1 cellular context compared by ENCODE assay signal in the genomic region with DNA sequence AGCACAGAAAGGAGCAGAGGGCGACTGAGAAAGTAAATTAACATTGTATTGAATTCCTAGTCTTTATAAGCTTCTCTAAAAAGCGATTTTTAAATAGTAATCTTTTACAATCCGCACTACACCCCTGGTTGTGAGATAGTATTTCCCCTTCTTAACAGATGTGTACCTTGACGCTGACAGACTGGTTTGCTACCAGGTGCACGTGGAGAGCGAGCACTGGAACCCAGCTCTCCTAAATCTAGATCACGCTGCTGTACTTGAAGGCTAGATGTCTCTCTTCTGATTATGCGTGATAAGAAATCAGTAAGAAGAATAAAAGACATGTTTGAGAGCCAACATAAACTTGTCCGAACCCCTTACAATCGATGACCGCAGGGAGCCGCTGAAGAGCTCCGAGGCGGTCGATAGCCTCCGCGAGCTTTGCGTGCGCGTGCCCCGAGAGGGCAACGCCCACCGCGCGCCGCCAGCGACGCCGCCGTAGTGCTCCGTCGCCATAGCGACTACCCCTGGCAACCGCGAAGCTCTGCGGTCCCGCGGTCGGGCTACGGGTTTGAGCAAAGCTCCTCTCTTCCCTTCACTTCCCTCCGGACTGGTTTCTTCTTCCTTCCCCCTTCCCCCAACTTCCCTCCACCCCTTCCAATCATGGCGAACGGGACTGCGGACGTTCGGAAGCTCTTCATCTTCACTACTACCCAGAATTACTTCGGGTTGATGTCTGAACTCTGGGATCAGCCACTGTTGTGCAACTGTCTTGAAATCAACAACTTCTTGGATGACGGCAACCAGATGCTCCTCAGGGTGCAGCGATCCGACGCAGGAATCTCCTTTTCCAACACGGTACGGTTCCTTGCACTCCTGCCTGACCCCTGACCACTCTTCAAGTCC.
TF ChIP-seq lines count a peak whose summit lies in the region.

A gene with protein sequence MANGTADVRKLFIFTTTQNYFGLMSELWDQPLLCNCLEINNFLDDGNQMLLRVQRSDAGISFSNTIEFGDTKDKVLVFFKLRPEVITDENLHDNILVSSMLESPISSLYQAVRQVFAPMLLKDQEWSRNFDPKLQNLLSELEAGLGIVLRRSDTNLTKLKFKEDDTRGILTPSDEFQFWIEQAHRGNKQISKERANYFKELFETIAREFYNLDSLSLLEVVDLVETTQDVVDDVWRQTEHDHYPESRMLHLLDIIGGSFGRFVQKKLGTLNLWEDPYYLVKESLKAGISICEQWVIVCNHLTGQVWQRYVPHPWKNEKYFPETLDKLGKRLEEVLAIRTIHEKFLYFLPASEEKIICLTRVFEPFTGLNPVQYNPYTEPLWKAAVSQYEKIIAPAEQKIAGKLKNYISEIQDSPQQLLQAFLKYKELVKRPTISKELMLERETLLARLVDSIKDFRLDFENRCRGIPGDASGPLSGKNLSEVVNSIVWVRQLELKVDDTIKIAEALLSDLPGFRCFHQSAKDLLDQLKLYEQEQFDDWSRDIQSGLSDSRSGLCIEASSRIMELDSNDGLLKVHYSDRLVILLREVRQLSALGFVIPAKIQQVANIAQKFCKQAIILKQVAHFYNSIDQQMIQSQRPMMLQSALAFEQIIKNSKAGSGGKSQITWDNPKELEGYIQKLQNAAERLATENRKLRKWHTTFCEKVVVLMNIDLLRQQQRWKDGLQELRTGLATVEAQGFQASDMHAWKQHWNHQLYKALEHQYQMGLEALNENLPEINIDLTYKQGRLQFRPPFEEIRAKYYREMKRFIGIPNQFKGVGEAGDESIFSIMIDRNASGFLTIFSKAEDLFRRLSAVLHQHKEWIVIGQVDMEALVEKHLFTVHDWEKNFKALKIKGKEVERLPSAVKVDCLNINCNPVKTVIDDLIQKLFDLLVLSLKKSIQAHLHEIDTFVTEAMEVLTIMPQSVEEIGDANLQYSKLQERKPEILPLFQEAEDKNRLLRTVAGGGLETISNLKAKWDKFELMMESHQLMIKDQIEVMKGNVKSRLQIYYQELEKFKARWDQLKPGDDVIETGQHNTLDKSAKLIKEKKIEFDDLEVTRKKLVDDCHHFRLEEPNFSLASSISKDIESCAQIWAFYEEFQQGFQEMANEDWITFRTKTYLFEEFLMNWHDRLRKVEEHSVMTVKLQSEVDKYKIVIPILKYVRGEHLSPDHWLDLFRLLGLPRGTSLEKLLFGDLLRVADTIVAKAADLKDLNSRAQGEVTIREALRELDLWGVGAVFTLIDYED (N-terminal part only) (plus strand): TSS at position 494 of the 885 bp plus-strand sequence. CDS start 149 bp downstream, at position 643.

TF ChIP-seq in HepG2, 621 proteins besides CTCF, POLR2A, EP300 and RAD21 (continued from another document and continues in another):
- TF ChIP-seq, protein P1, sequence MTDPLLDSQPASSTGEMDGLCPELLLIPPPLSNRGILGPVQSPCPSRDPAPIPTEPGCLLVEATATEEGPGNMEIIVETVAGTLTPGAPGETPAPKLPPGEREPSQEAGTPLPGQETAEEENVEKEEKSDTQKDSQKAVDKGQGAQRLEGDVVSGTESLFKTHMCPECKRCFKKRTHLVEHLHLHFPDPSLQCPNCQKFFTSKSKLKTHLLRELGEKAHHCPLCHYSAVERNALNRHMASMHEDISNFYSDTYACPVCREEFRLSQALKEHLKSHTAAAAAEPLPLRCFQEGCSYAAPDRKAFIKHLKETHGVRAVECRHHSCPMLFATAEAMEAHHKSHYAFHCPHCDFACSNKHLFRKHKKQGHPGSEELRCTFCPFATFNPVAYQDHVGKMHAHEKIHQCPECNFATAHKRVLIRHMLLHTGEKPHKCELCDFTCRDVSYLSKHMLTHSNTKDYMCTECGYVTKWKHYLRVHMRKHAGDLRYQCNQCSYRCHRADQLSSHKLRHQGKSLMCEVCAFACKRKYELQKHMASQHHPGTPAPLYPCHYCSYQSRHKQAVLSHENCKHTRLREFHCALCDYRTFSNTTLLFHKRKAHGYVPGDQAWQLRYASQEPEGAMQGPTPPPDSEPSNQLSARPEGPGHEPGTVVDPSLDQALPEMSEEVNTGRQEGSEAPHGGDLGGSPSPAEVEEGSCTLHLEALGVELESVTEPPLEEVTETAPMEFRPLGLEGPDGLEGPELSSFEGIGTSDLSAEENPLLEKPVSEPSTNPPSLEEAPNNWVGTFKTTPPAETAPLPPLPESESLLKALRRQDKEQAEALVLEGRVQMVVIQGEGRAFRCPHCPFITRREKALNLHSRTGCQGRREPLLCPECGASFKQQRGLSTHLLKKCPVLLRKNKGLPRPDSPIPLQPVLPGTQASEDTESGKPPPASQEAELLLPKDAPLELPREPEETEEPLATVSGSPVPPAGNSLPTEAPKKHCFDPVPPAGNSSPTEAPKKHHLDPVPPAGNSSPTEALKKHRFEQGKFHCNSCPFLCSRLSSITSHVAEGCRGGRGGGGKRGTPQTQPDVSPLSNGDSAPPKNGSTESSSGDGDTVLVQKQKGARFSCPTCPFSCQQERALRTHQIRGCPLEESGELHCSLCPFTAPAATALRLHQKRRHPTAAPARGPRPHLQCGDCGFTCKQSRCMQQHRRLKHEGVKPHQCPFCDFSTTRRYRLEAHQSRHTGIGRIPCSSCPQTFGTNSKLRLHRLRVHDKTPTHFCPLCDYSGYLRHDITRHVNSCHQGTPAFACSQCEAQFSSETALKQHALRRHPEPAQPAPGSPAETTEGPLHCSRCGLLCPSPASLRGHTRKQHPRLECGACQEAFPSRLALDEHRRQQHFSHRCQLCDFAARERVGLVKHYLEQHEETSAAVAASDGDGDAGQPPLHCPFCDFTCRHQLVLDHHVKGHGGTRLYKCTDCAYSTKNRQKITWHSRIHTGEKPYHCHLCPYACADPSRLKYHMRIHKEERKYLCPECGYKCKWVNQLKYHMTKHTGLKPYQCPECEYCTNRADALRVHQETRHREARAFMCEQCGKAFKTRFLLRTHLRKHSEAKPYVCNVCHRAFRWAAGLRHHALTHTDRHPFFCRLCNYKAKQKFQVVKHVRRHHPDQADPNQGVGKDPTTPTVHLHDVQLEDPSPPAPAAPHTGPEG (CRISPR knock-in tag; IDR thresholded peaks at IDR 0.05) = peak; percentile 61; the same call in 1 of the 2 replicates
- TF ChIP-seq IKZF4 (CRISPR knock-in tag; IDR thresholded peaks at IDR 0.05; ENCODE audit: borderline replicate concordance, low read depth, not compliant biosample characterization) = peak; percentile 26
- TF ChIP-seq, protein P2, sequence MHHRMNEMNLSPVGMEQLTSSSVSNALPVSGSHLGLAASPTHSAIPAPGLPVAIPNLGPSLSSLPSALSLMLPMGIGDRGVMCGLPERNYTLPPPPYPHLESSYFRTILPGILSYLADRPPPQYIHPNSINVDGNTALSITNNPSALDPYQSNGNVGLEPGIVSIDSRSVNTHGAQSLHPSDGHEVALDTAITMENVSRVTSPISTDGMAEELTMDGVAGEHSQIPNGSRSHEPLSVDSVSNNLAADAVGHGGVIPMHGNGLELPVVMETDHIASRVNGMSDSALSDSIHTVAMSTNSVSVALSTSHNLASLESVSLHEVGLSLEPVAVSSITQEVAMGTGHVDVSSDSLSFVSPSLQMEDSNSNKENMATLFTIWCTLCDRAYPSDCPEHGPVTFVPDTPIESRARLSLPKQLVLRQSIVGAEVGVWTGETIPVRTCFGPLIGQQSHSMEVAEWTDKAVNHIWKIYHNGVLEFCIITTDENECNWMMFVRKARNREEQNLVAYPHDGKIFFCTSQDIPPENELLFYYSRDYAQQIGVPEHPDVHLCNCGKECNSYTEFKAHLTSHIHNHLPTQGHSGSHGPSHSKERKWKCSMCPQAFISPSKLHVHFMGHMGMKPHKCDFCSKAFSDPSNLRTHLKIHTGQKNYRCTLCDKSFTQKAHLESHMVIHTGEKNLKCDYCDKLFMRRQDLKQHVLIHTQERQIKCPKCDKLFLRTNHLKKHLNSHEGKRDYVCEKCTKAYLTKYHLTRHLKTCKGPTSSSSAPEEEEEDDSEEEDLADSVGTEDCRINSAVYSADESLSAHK (CRISPR knock-in tag; IDR thresholded peaks at IDR 0.05; ENCODE audit: borderline replicate concordance) = no peak
- TF ChIP-seq, protein P3, sequence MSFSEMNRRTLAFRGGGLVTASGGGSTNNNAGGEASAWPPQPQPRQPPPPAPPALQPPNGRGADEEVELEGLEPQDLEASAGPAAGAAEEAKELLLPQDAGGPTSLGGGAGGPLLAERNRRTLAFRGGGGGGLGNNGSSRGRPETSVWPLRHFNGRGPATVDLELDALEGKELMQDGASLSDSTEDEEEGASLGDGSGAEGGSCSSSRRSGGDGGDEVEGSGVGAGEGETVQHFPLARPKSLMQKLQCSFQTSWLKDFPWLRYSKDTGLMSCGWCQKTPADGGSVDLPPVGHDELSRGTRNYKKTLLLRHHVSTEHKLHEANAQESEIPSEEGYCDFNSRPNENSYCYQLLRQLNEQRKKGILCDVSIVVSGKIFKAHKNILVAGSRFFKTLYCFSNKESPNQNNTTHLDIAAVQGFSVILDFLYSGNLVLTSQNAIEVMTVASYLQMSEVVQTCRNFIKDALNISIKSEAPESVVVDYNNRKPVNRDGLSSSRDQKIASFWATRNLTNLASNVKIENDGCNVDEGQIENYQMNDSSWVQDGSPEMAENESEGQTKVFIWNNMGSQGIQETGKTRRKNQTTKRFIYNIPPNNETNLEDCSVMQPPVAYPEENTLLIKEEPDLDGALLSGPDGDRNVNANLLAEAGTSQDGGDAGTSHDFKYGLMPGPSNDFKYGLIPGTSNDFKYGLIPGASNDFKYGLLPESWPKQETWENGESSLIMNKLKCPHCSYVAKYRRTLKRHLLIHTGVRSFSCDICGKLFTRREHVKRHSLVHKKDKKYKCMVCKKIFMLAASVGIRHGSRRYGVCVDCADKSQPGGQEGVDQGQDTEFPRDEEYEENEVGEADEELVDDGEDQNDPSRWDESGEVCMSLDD (CRISPR knock-in tag; IDR thresholded peaks at IDR 0.05; ENCODE audit: borderline replicate concordance) = no peak
- TF ChIP-seq, protein P4, sequence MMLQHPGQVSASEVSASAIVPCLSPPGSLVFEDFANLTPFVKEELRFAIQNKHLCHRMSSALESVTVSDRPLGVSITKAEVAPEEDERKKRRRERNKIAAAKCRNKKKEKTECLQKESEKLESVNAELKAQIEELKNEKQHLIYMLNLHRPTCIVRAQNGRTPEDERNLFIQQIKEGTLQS (CRISPR knock-in tag; IDR thresholded peaks at IDR 0.05) = no peak
- TF ChIP-seq PHF8 (CRISPR knock-in tag; IDR thresholded peaks at IDR 0.05) = peak; percentile 45
- peak; percentile 58; the same call in 1 of the 2 replicates for TF ChIP-seq ZNF331 (CRISPR knock-in tag; IDR thresholded peaks at IDR 0.05)
- no peak for TF ChIP-seq HIVEP1 (CRISPR knock-in tag; IDR thresholded peaks at IDR 0.05)
- no peak for TF ChIP-seq ZNF75D (CRISPR knock-in tag; IDR thresholded peaks at IDR 0.05; ENCODE audit: borderline replicate concordance)
- peak; percentile 70; the same call in 1 of the 2 replicates for TF ChIP-seq YEATS2 (CRISPR knock-in tag; IDR thresholded peaks at IDR 0.05; ENCODE audit: borderline replicate concordance)
- no peak for TF ChIP-seq HMG20B (CRISPR knock-in tag; conservative IDR thresholded peaks at IDR 0.05)
- TF ChIP-seq ZNF605 (CRISPR knock-in tag; IDR thresholded peaks at IDR 0.05) = 0 out of 2 replicates have a peak, but pooled peaks have one; percentile 40
- no peak for TF ChIP-seq NR2F1 (CRISPR knock-in tag; IDR thresholded peaks at IDR 0.05)
- TF ChIP-seq, protein P5, sequence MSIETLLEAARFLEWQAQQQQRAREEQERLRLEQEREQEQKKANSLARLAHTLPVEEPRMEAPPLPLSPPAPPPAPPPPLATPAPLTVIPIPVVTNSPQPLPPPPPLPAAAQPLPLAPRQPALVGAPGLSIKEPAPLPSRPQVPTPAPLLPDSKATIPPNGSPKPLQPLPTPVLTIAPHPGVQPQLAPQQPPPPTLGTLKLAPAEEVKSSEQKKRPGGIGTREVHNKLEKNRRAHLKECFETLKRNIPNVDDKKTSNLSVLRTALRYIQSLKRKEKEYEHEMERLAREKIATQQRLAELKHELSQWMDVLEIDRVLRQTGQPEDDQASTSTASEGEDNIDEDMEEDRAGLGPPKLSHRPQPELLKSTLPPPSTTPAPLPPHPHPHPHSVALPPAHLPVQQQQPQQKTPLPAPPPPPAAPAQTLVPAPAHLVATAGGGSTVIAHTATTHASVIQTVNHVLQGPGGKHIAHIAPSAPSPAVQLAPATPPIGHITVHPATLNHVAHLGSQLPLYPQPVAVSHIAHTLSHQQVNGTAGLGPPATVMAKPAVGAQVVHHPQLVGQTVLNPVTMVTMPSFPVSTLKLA (IDR thresholded peaks at IDR 0.05) = peak; percentile 17; the same call in 1 of the 2 replicates
- peak; percentile 17; the same call in 1 of the 2 replicates for TF ChIP-seq ZNF12 (CRISPR knock-in tag; IDR thresholded peaks at IDR 0.05)
- TF ChIP-seq KDM1A (CRISPR knock-in tag; IDR thresholded peaks at IDR 0.05) = no peak
- TF ChIP-seq ZNF234 (CRISPR knock-in tag; conservative IDR thresholded peaks at IDR 0.05) = no peak
- no peak for TF ChIP-seq ZNF235 (CRISPR knock-in tag; IDR thresholded peaks at IDR 0.05; ENCODE audit: borderline replicate concordance)
- no peak for TF ChIP-seq ZNF460 (CRISPR knock-in tag; IDR thresholded peaks at IDR 0.05; ENCODE audit: borderline replicate concordance)
- no peak for TF ChIP-seq FOXM1 (CRISPR knock-in tag; IDR thresholded peaks at IDR 0.05)
- TF ChIP-seq KDM5B (CRISPR knock-in tag; IDR thresholded peaks at IDR 0.05; ENCODE audit: borderline replicate concordance) = peak; percentile 53; the same call in 1 of the 2 replicates
- TF ChIP-seq ZFP41 (CRISPR knock-in tag; IDR thresholded peaks at IDR 0.05; ENCODE audit: borderline replicate concordance) = no peak
- TF ChIP-seq, protein P6, sequence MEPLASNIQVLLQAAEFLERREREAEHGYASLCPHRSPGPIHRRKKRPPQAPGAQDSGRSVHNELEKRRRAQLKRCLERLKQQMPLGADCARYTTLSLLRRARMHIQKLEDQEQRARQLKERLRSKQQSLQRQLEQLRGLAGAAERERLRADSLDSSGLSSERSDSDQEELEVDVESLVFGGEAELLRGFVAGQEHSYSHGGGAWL (CRISPR knock-in tag; IDR thresholded peaks at IDR 0.05) = peak; percentile 55; the same call in 1 of the 2 replicates
- no peak for TF ChIP-seq ZNF775 (CRISPR knock-in tag; IDR thresholded peaks at IDR 0.05; ENCODE audit: borderline replicate concordance)
- no peak for TF ChIP-seq ZNF891 (CRISPR knock-in tag; IDR thresholded peaks at IDR 0.05)
- TF ChIP-seq, protein P7, sequence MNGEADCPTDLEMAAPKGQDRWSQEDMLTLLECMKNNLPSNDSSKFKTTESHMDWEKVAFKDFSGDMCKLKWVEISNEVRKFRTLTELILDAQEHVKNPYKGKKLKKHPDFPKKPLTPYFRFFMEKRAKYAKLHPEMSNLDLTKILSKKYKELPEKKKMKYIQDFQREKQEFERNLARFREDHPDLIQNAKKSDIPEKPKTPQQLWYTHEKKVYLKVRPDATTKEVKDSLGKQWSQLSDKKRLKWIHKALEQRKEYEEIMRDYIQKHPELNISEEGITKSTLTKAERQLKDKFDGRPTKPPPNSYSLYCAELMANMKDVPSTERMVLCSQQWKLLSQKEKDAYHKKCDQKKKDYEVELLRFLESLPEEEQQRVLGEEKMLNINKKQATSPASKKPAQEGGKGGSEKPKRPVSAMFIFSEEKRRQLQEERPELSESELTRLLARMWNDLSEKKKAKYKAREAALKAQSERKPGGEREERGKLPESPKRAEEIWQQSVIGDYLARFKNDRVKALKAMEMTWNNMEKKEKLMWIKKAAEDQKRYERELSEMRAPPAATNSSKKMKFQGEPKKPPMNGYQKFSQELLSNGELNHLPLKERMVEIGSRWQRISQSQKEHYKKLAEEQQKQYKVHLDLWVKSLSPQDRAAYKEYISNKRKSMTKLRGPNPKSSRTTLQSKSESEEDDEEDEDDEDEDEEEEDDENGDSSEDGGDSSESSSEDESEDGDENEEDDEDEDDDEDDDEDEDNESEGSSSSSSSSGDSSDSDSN (CRISPR knock-in tag; IDR thresholded peaks at IDR 0.05) = no peak
- TF ChIP-seq CEBPG (CRISPR knock-in tag; IDR thresholded peaks at IDR 0.05) = no peak
- 0 out of 2 replicates have a peak, but pooled peaks have one; percentile 64 for TF ChIP-seq BORCS8-MEF2B (CRISPR knock-in tag; IDR thresholded peaks at IDR 0.05)
- no peak for TF ChIP-seq TGIF2 (CRISPR knock-in tag; IDR thresholded peaks at IDR 0.05)
- TF ChIP-seq MED1 (CRISPR knock-in tag; IDR thresholded peaks at IDR 0.05) = 0 out of 2 replicates have a peak, but pooled peaks have one; percentile 13
